In genomic region chr4:160193787-160194186, GRCh38 we compare ENCODE assay signal across 24 cellular contexts.
"Had no signal": no experiment of that assay in that cellular context is flagged by ENCODE, and none has a peak within 500 bp of the region (broad histone marks: within the 10 kb centered on the region; RNA-seq: fewer than 3 reads in every experiment).

No MANE protein-coding gene starts in this region.

- ATAC-seq: effector memory CD8-positive, alpha-beta T cell; foreskin keratinocyte; gastroesophageal sphincter; heart left ventricle; left cardiac atrium; left lung; left ventricle myocardium superior; lower lobe of right lung; naive thymus-derived CD4-positive, alpha-beta T cell had no signal

- H3K4me1 Mint-ChIP-seq: immature natural killer cell; naive thymus-derived CD4-positive, alpha-beta T cell had no signal

- H3K27ac ChIP-seq: colonic mucosa, esophagus muscularis mucosa, foreskin keratinocyte, gastroesophageal sphincter, heart left ventricle, hepatocyte, left lung, lower lobe of right lung had no signal

- H3K79me2 ChIP-seq: hepatocyte had no signal

- H3K4me3 ChIP-seq: colonic mucosa, esophagus muscularis mucosa, gastroesophageal sphincter, heart left ventricle, hepatocyte, left lung, lower lobe of right lung had no signal

- H3K9me3 ChIP-seq: colonic mucosa, esophagus muscularis mucosa, gastroesophageal sphincter, left lung, lower lobe of right lung had no signal

- H3K36me3 Mint-ChIP-seq: immature natural killer cell; naive thymus-derived CD4-positive, alpha-beta T cell had no signal

- H3K4me3 Mint-ChIP-seq: dendritic cell treated with granulocyte-macrophage colony-stimulating factor and Interleukin-4, amounts not matched to agents 40 ng/mL and 50 ng/mL, for 4 days; effector memory CD8-positive, alpha-beta T cell; immature natural killer cell; naive thymus-derived CD4-positive, alpha-beta T cell had no signal

- FAIRE-seq: endothelial cell of umbilical vein, frontal cortex, kidney had no signal

- H3K9me3 Mint-ChIP-seq: effector memory CD8-positive, alpha-beta T cell had no signal

- H3K27ac Mint-ChIP-seq: dendritic cell treated with granulocyte-macrophage colony-stimulating factor and Interleukin-4, amounts not matched to agents 40 ng/mL and 50 ng/mL, for 4 days; effector memory CD8-positive, alpha-beta T cell; immature natural killer cell; naive thymus-derived CD4-positive, alpha-beta T cell had no signal

- H3K4me1 ChIP-seq: colonic mucosa, esophagus muscularis mucosa, foreskin keratinocyte, gastroesophageal sphincter, heart left ventricle, left lung, lower lobe of right lung had no signal

- H3K36me3 ChIP-seq: colonic mucosa, esophagus muscularis mucosa, gastroesophageal sphincter, heart left ventricle, left lung, lower lobe of right lung had no signal

- H3K27me3 Mint-ChIP-seq: dendritic cell treated with granulocyte-macrophage colony-stimulating factor and Interleukin-4, amounts not matched to agents 40 ng/mL and 50 ng/mL, for 4 days; effector memory CD8-positive, alpha-beta T cell; naive thymus-derived CD4-positive, alpha-beta T cell had no signal

- H3K4me2 ChIP-seq: hepatocyte had no signal

- H2AFZ ChIP-seq: hepatocyte had no signal

- H3K27me3 ChIP-seq: colonic mucosa, esophagus muscularis mucosa, foreskin keratinocyte, gastroesophageal sphincter, heart left ventricle, hepatocyte, left lung had no signal

- DNase-seq: colonic mucosa; cortex of kidney; effector CD8-positive, alpha-beta T cell; effector memory CD8-positive, alpha-beta T cell; foreskin keratinocyte; hypothalamus; immature natural killer cell; islet precursor cell; kidney; kidney glomerular epithelial cell; left cardiac atrium; left ventricle myocardium superior; lower lobe of right lung; mesenchymal stem cell; midbrain; naive thymus-derived CD4-positive, alpha-beta T cell had no signal
